In genomic region chr7:26397326-26397725, GRCh38 we compare ENCODE assay signal across 10 cellular contexts.
A peak's percentile ranks its signal among the peaks of the same experiment; 100 is the strongest.
DNase-seq lines count a peak whose midpoint lies in the region; ATAC-seq, FAIRE-seq and TF ChIP-seq lines count a peak whose summit lies in the region.
"Had no signal": no experiment of that assay in that cellular context is flagged by ENCODE, and none has a peak within 500 bp of the region (broad histone marks: within the 10 kb centered on the region; RNA-seq: fewer than 3 reads in every experiment).

No MANE protein-coding gene starts in this region.

- no peak overlapping the region for H3K4ac ChIP-seq in H9 (ENCODE audit: low read depth, low read length)

- no peak overlapping the region for H3K56ac ChIP-seq in H9 (ENCODE audit: insufficient read length, low read depth, low read length)

- no peak overlapping the region for H3K4me2 ChIP-seq in H9 (ENCODE audit: insufficient read depth, insufficient read length, low read length)
- no peak overlapping the region for H3K4me2 ChIP-seq in astrocyte (ENCODE audit: low read length)

- peaks cover 10% of the 10 kb centered on the region for H3K23me2 ChIP-seq in H9 (ENCODE audit: insufficient read length, low read depth, low read length, poor library complexity, severe bottlenecking)

- peak; percentile 62 for DNase-seq in ACHN
- DNase-seq in H9, result no peak
- no peak for DNase-seq in astrocyte (ENCODE audit: low read depth)
- no peak for DNase-seq in naive thymus-derived CD8-positive, alpha-beta T cell
- no peak for DNase-seq in stimulated activated naive CD4-positive, alpha-beta T cell (lab: John Stamatoyannopoulos, UW)
- no peak for DNase-seq in OCI-M1 (lab: John Stamatoyannopoulos, UW)
- DNase-seq in NK-92 (lab: John Stamatoyannopoulos, UW; ENCODE audit: unreplicated experiment), result no peak

- H3K27me3 Mint-ChIP-seq in H9 (ENCODE audit: low read depth), result peaks cover 12% of the 10 kb centered on the region
- H3K27me3 Mint-ChIP-seq in astrocyte (ENCODE audit: low read depth, unreplicated experiment), result peaks cover 3% of the 10 kb centered on the region
- peaks cover 36 to 49% (median 42%) of the 10 kb centered on the region in 5 donors for H3K27me3 Mint-ChIP-seq in naive thymus-derived CD8-positive, alpha-beta T cell

- no CpG with 5 or more reads among the region's 7 CpGs for WGBS in H9 (ENCODE audit: extremely low coverage, insufficient read length, low lambda C conversion rate)

- no peaks in the 10 kb centered on the region for H3K27me3 ChIP-seq in H9 (ENCODE audit: insufficient read depth, low read length)
- no peaks in the 10 kb centered on the region for H3K27me3 ChIP-seq in astrocyte (ENCODE audit: insufficient read depth, low read length)

- no peak overlapping the region for H4K8ac ChIP-seq in H9 (replicated peaks; ENCODE audit: insufficient read length, low read depth, low read length)

- H3T11ph ChIP-seq in H9 (ENCODE audit: low read length), result no peak overlapping the region

- H2BK12ac ChIP-seq in H9 (ENCODE audit: insufficient read length, low read depth, low read length), result no peak overlapping the region

- peak overlapping the region; percentile 74 to 91; a peak in 3 of 5 replicates for H3K4me3 Mint-ChIP-seq in H9
- peak overlapping the region; percentile 60 for H3K4me3 Mint-ChIP-seq in astrocyte (ENCODE audit: unreplicated experiment)
- peak overlapping the region in 7 of 10 donors; percentile 7 to 85 (median 77) for H3K4me3 Mint-ChIP-seq in naive thymus-derived CD8-positive, alpha-beta T cell

- no peaks in the 10 kb centered on the region for H4K20me1 ChIP-seq in H9 (ENCODE audit: control insufficient read depth, insufficient read depth, insufficient read length)
- H4K20me1 ChIP-seq in astrocyte (ENCODE audit: insufficient read depth, low read length), result no peaks in the 10 kb centered on the region

- no peak overlapping the region for H3K27ac ChIP-seq in H9 (ENCODE audit: insufficient read length, low read depth, low read length)
- H3K27ac ChIP-seq in astrocyte (ENCODE audit: low read depth, low read length), result no peak overlapping the region

- H3K36me3 ChIP-seq in astrocyte (ENCODE audit: insufficient read depth, low read length), result no peaks in the 10 kb centered on the region
- H3K36me3 ChIP-seq: thoracic aorta had no signal

- no peaks in the 10 kb centered on the region for H3K79me1 ChIP-seq in H9 (ENCODE audit: insufficient read depth, low read depth, low read length, poor library complexity, severe bottlenecking)

- H2AFZ ChIP-seq in H9 (ENCODE audit: low read length) (peak overlapping the region; percentile 45), astrocyte (ENCODE audit: low read depth, low read length) (no peak overlapping the region)

- no peak overlapping the region for H2BK120ac ChIP-seq in H9 (ENCODE audit: low read depth, low read length, poor library complexity, severe bottlenecking)

- H2BK5ac ChIP-seq in H9 (ENCODE audit: insufficient read length, low read length), result no peak overlapping the region

- H3K18ac ChIP-seq in H9 (ENCODE audit: insufficient read length, low read depth, low read length), result no peak overlapping the region

- H3K4me3 ChIP-seq in astrocyte (ENCODE audit: insufficient read depth, low read depth, low read length), result no peak overlapping the region

- H3K4me1 ChIP-seq in H9 (ENCODE audit: insufficient read depth, low read length) (no peaks in the 10 kb centered on the region), astrocyte (ENCODE audit: insufficient read depth, low read length) (peaks cover 4% of the 10 kb centered on the region)

- no peak overlapping the region for H2BK20ac ChIP-seq in H9 (ENCODE audit: low read depth, low read length, poor library complexity, severe bottlenecking)

- no peak overlapping the region for H2BK15ac ChIP-seq in H9 (ENCODE audit: low read depth, low read length)

- no peaks in the 10 kb centered on the region for H3K36me3 Mint-ChIP-seq in H9 (ENCODE audit: insufficient read depth in 1 of 3, low read depth in 3 of 3)
- no peaks in the 10 kb centered on the region for H3K36me3 Mint-ChIP-seq in astrocyte (ENCODE audit: low read depth, unreplicated experiment)
- no peaks in the 10 kb centered on the region for H3K36me3 Mint-ChIP-seq in naive thymus-derived CD8-positive, alpha-beta T cell
- H3K36me3 Mint-ChIP-seq: activated naive CD4-positive, alpha-beta T cell treated with anti-CD3 and anti-CD28 coated beads, Interleukin-2, amount 50 U/mL, for 24 hours had no signal

- ATAC-seq in naive thymus-derived CD8-positive, alpha-beta T cell, result no peak
- ATAC-seq in HG02885 (IDR thresholded peaks at IDR 0.05; ENCODE audit: poor library complexity, unreplicated experiment), result no peak

- no peak overlapping the region for H4K91ac ChIP-seq in H9 (ENCODE audit: insufficient read length, low read depth, low read length)

- H3K9ac ChIP-seq in H9 (ENCODE audit: extremely low read depth, insufficient read length, low read length) (no peak overlapping the region), astrocyte (ENCODE audit: low read length) (no peak overlapping the region)

- no peak overlapping the region for H2AK5ac ChIP-seq in H9 (ENCODE audit: insufficient read length, low read length)

- POLR2A ChIA-PET in naive thymus-derived CD8-positive, alpha-beta T cell (lab: Charles Lee), result no interaction called here

- in situ Hi-C loops in ACHN (cut with HindIII; ENCODE audit: low pct_ligation_motif_present, low pct_unique_long_range_greater_than_20kb, low sequenced_read_pairs), result no loop called here

- H3K27ac Mint-ChIP-seq in H9 (no peak overlapping the region), astrocyte (ENCODE audit: unreplicated experiment) (no peak overlapping the region)
- no peak overlapping the region for H3K27ac Mint-ChIP-seq in naive thymus-derived CD8-positive, alpha-beta T cell
- H3K27ac Mint-ChIP-seq: activated naive CD4-positive, alpha-beta T cell treated with anti-CD3 and anti-CD28 coated beads, Interleukin-2, amount 50 U/mL, for 24 hours had no signal

- H3K4me1 Mint-ChIP-seq in H9 (peaks cover 21% of the 10 kb centered on the region in 2 experiments), astrocyte (ENCODE audit: low read depth, unreplicated experiment) (peaks cover 8% of the 10 kb centered on the region)
- H3K4me1 Mint-ChIP-seq in naive thymus-derived CD8-positive, alpha-beta T cell, result peaks cover 8 to 20% (median 14%) of the 10 kb centered on the region in 4 donors

- no peak for FAIRE-seq in astrocyte (lab: Jason Lieb, UNC)

- TF ChIP-seq CTCF in H9 (conservative IDR thresholded peaks at IDR 0.05) (no peak), astrocyte (IDR thresholded peaks at IDR 0.05; ENCODE audit: insufficient read depth, low read depth, low read length) (no peak)

- no peak overlapping the region for H4K5ac ChIP-seq in H9 (ENCODE audit: insufficient read length, low read depth, low read length)

- H3K9me3 Mint-ChIP-seq in H9 (no peaks in the 10 kb centered on the region), astrocyte (ENCODE audit: unreplicated experiment) (no peaks in the 10 kb centered on the region)
- H3K9me3 Mint-ChIP-seq in naive thymus-derived CD8-positive, alpha-beta T cell, result peaks cover 0 to 2% (median 0%) of the 10 kb centered on the region in 9 donors
- H3K9me3 Mint-ChIP-seq: activated naive CD4-positive, alpha-beta T cell treated with anti-CD3 and anti-CD28 coated beads, Interleukin-2, amount 50 U/mL, for 24 hours had no signal

- no peak overlapping the region for H3K14ac ChIP-seq in H9 (ENCODE audit: insufficient read depth, low read length)

- H3K79me2 ChIP-seq in H9 (ENCODE audit: insufficient read depth, low read length), result no peaks in the 10 kb centered on the region
- H3K79me2 ChIP-seq in astrocyte (ENCODE audit: insufficient read depth, low read length), result no peaks in the 10 kb centered on the region

- no peaks in the 10 kb centered on the region for H3K9me3 ChIP-seq in H9 (ENCODE audit: control insufficient read depth, low read depth, low read length)
- no peaks in the 10 kb centered on the region for H3K9me3 ChIP-seq in astrocyte (ENCODE audit: insufficient read depth, low read depth, low read length)
- H3K9me3 ChIP-seq: thoracic aorta had no signal

- no peak overlapping the region for H3K23ac ChIP-seq in H9 (ENCODE audit: insufficient read length, low read depth, low read length)
